9 cellular contexts compared by ENCODE assay signal in the genomic region with DNA sequence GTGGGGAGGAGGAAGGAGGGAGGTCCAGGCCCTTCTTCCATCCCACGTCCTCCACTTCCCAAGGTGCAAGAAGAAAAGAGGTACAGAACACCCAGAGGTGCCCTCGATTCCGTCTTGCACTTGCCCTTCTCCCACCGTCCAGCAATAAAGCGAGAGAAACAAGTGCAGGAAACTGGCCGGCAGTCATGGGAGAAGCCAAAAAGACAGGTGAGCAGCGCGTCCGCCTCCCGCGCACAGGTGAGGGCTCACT. TPM values are rescaled to one million over a fixed set of nuclear protein-coding genes. Genes with fewer than 3 reads are reported as not detected.
DNase-seq lines count a peak whose midpoint lies in the region; ATAC-seq and TF ChIP-seq lines count a peak whose summit lies in the region.
"Had no signal": no experiment of that assay in that cellular context is flagged by ENCODE, and none has a peak within 500 bp of the region (broad histone marks: within the 10 kb centered on the region; RNA-seq: fewer than 3 reads in every experiment).

No MANE protein-coding gene starts in this region.

- TF ChIP-seq CTCF in IMR-90 (conservative IDR thresholded peaks at IDR 0.05; ENCODE audit: low read depth, low read length) (no peak), nephron (IDR thresholded peaks at IDR 0.05; ENCODE audit: unreplicated experiment in 3 of 3) (no peak)

- peaks cover 10% of the 10 kb centered on the region; the same call in 1 of the 2 replicates for H3K9me1 ChIP-seq in IMR-90 (ENCODE audit: insufficient read depth, low read length)

- H3K4me3 Mint-ChIP-seq in nephron = peak overlapping the region; percentile 94 to 95 (median 94)

- no peaks in the 10 kb centered on the region for H3K36me3 ChIP-seq in IMR-90 (ENCODE audit: control insufficient read depth, insufficient read depth, low read length)

- 0 out of 3 replicates have a peak overlapping the region, but pooled peaks have one; percentile 11 for H2BK15ac ChIP-seq in IMR-90 (ENCODE audit: low read depth, low read length)

- H3K56ac ChIP-seq in IMR-90 (ENCODE audit: extremely low read depth, insufficient read depth, low read length) = no peak overlapping the region

- peaks cover 4% of the 10 kb centered on the region in 2 experiments; a peak in 2 of 4 replicates for H3K79me1 ChIP-seq in IMR-90 (ENCODE audit: low read depth in 1 of 2, low read length in 2 of 2)

- peak; percentile 1; the same call in 1 of the 2 replicates for ATAC-seq in IMR-90 (ENCODE audit: low read depth)
- ATAC-seq in HG03469 (IDR thresholded peaks at IDR 0.05; ENCODE audit: unreplicated experiment) = no peak
- no peak for ATAC-seq in GM19324 (IDR thresholded peaks at IDR 0.05; ENCODE audit: low FRiP score, unreplicated experiment)

- peak overlapping the region; percentile 66 for H3K4me3 ChIP-seq in IMR-90 (ENCODE audit: insufficient read depth, low read depth, low read length)

- H2BK20ac ChIP-seq in IMR-90 (ENCODE audit: low read depth, low read length) = no peak overlapping the region

- H2AFZ ChIP-seq in IMR-90 (replicated peaks; ENCODE audit: low read length, poor library complexity) = peak overlapping the region; percentile 99

- no peak overlapping the region; the same call in 1 of the 2 replicates for H4K91ac ChIP-seq in IMR-90 (ENCODE audit: insufficient read depth, low read depth, low read length)

- no peaks in the 10 kb centered on the region for H3K9me3 Mint-ChIP-seq in nephron

- peak overlapping the region; percentile 97 for H3K4me2 ChIP-seq in IMR-90 (ENCODE audit: low read depth, low read length)

- peaks cover 5% of the 10 kb centered on the region for H3K36me3 Mint-ChIP-seq in nephron (ENCODE audit: low read depth)

- no peak overlapping the region; the same call in 1 of the 2 replicates for H2BK120ac ChIP-seq in IMR-90 (ENCODE audit: low read depth, low read length)

- CTCF ChIA-PET in IMR-90 (lab: Yijun Ruan, JAX) = no interaction called here

- in situ Hi-C loops in IMR-90 (cut with MboI; ENCODE audit: low sequenced_read_pairs) = no loop called here

- H3K4me1 ChIP-seq in IMR-90 (ENCODE audit: control insufficient read depth, insufficient read depth, low read length) = peaks cover 9% of the 10 kb centered on the region

- POLR2A ChIA-PET in IMR-90 (lab: Charles Lee; ENCODE audit: unreplicated experiment) = no interaction called here

- DNase-seq in ELR (ENCODE audit: low read depth) (peak; percentile 29), IMR-90 (no peak), cortex of kidney (lab: John Stamatoyannopoulos, UW) (no peak), 8988T (no peak)

- H3K27me3 Mint-ChIP-seq in nephron (ENCODE audit: low read depth) = peaks cover 3% of the 10 kb centered on the region

- dilution Hi-C loops in IMR-90 (cut with HindIII; ENCODE audit: low sequenced_read_pairs, unreplicated experiment) = no loop called here

- H2AK5ac ChIP-seq in IMR-90 (ENCODE audit: low read depth, low read length) = peak overlapping the region; percentile 61

- H2BK5ac ChIP-seq in IMR-90 (ENCODE audit: low read depth, low read length, poor library complexity, severe bottlenecking) = no peak overlapping the region

- H2AK9ac ChIP-seq in IMR-90 (replicated peaks; ENCODE audit: low read depth, low read length, poor library complexity) = peak overlapping the region; percentile 70

- H3K18ac ChIP-seq in IMR-90 (ENCODE audit: low read depth, low read length) = 0 out of 2 replicates have a peak overlapping the region, but pooled peaks have one; percentile 13

- H4K5ac ChIP-seq in IMR-90 (ENCODE audit: low read depth, low read length) = peak overlapping the region; percentile 77

- H3K9ac ChIP-seq in IMR-90 (ENCODE audit: low read depth, low read length) = peak overlapping the region; percentile 70

- peak overlapping the region; percentile 47 for H3K4ac ChIP-seq in IMR-90 (ENCODE audit: low read depth, low read length)

- H4K20me1 ChIP-seq in IMR-90 (ENCODE audit: insufficient read depth, low read length) = no peaks in the 10 kb centered on the region; the same call in 1 of the 2 replicates

- H3K23ac ChIP-seq in IMR-90 (ENCODE audit: low read depth, low read length) = peak overlapping the region; percentile 11; the same call in 1 of the 2 replicates

- peak overlapping the region; percentile 58 to 77 (median 73) for H3K27ac Mint-ChIP-seq in nephron

- H4K8ac ChIP-seq in IMR-90 (ENCODE audit: low read depth in 2 of 2, low read length in 2 of 2) = peak overlapping the region; percentile 70 to 98

- H3K27me3 ChIP-seq in IMR-90 (ENCODE audit: control insufficient read depth, insufficient read depth, low read length) = no peaks in the 10 kb centered on the region; the same call in 1 of the 2 replicates

- H3K14ac ChIP-seq in IMR-90 (replicated peaks; ENCODE audit: low read depth, low read length) = peak overlapping the region; percentile 34

- 0% methylated on average over 6 of the region's 11 CpGs; no CpG with 5 or more reads in 1 of the 2 experiments for WGBS in IMR-90 (ENCODE audit: extremely low coverage in 2 of 2, insufficient read length in 1 of 2), 2 experiments

- BruUV-seq in IMR-90 (replicated peaks; lab: Mats Ljungman, UMichigan) = no TSS peak

- H3K27ac ChIP-seq in IMR-90 (ENCODE audit: insufficient read depth, low read length) (no peak overlapping the region; the same call in 1 of the 2 replicates), cingulate gyrus (ENCODE audit: low read depth, low read length) (peak overlapping the region; percentile 85)

- H3K4me1 Mint-ChIP-seq in nephron = peaks cover 7% of the 10 kb centered on the region

- TF ChIP-seq POLR2A in IMR-90 (IDR thresholded peaks at IDR 0.05; ENCODE audit: low read depth, low read length) = no peak

- no peak for TF ChIP-seq RAD21 in IMR-90 (IDR thresholded peaks at IDR 0.05; ENCODE audit: low read length)

- intact Hi-C loops in IMR-90 (cut with micrococcal nuclease) = no loop called here

- no peaks in the 10 kb centered on the region for H3K9me3 ChIP-seq in IMR-90 (ENCODE audit: control insufficient read depth, insufficient read depth, low read length)

TF ChIP-seq in IMR-90, 13 proteins besides CTCF, POLR2A, EP300 and RAD21:
- TF ChIP-seq CEBPB (IDR thresholded peaks at IDR 0.05; ENCODE audit: low read depth, low read length) (no peak), BHLHE40 (IDR thresholded peaks at IDR 0.05; ENCODE audit: low read depth, low read length) (no peak), MAFK (IDR thresholded peaks at IDR 0.05; ENCODE audit: low read depth, low read length) (no peak), MAZ (IDR thresholded peaks at IDR 0.05; ENCODE audit: borderline replicate concordance, low read depth, low read length) (no peak), RCOR1 (IDR thresholded peaks at IDR 0.05; ENCODE audit: insufficient replicate concordance, low read length) (no peak), CHD1 (IDR thresholded peaks at IDR 0.05; ENCODE audit: low read depth, low read length) (no peak), FOS (IDR thresholded peaks at IDR 0.05; ENCODE audit: low read depth, low read length) (no peak), NFE2L2 (IDR thresholded peaks at IDR 0.05; ENCODE audit: low read depth, low read length) (no peak), SMC3 (IDR thresholded peaks at IDR 0.05; ENCODE audit: low read depth, low read length) (no peak), MXI1 (IDR thresholded peaks at IDR 0.05; ENCODE audit: borderline replicate concordance, low read depth, low read length) (no peak), RFX5 (IDR thresholded peaks at IDR 0.05; ENCODE audit: low read depth, low read length) (no peak)
- TF ChIP-seq, protein P1, sequence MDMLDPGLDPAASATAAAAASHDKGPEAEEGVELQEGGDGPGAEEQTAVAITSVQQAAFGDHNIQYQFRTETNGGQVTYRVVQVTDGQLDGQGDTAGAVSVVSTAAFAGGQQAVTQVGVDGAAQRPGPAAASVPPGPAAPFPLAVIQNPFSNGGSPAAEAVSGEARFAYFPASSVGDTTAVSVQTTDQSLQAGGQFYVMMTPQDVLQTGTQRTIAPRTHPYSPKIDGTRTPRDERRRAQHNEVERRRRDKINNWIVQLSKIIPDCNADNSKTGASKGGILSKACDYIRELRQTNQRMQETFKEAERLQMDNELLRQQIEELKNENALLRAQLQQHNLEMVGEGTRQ (IDR thresholded peaks at IDR 0.05; ENCODE audit: low read depth, low read length) = no peak
- TF ChIP-seq, protein P2, sequence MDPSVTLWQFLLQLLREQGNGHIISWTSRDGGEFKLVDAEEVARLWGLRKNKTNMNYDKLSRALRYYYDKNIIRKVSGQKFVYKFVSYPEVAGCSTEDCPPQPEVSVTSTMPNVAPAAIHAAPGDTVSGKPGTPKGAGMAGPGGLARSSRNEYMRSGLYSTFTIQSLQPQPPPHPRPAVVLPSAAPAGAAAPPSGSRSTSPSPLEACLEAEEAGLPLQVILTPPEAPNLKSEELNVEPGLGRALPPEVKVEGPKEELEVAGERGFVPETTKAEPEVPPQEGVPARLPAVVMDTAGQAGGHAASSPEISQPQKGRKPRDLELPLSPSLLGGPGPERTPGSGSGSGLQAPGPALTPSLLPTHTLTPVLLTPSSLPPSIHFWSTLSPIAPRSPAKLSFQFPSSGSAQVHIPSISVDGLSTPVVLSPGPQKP (IDR thresholded peaks at IDR 0.05; ENCODE audit: borderline replicate concordance, low read depth, low read length) = no peak
TF ChIP-seq in IMR-90: peak in this region for 0.

RNA-seq across cellular contexts. Expression of a gene that starts 1.3 kb away (rescaled TPM):
- not detected in 2 replicates for total RNA-seq in IMR-90 (2012; rRNA removed)
- polyA plus RNA-seq in IMR-90 (2012; rRNA removed) = not detected in 2 replicates
- polyA plus RNA-seq in IMR-90 (2012; cell fraction: cytosol; rRNA removed) = 0.04 TPM in 1 of 2 replicates, not detected in the other
- not detected in 2 replicates for polyA plus RNA-seq in IMR-90 (2012; cell fraction: nucleus; rRNA removed; ENCODE audit: low replicate concordance)
- total RNA-seq: M059J had no signal

RNA-seq across cellular contexts. Expression of a gene that starts 17.7 kb away (rescaled TPM):
- total RNA-seq in IMR-90 (2012; rRNA removed) = 43.6 and 55.7 TPM in 2 replicates
- 84.9 and 87.6 TPM in 2 replicates for polyA plus RNA-seq in IMR-90 (2012; rRNA removed)
- 81.3 and 97.7 TPM in 2 replicates for polyA plus RNA-seq in IMR-90 (2012; cell fraction: cytosol; rRNA removed)
- 105 and 123 TPM in 2 replicates for polyA plus RNA-seq in IMR-90 (2012; cell fraction: nucleus; rRNA removed; ENCODE audit: low replicate concordance)

RNA-seq across cellular contexts. Expression of a gene that starts 29.4 kb away (rescaled TPM):
- 2.5 and 3.0 TPM in 2 replicates for total RNA-seq in IMR-90 (2012; rRNA removed)
- polyA plus RNA-seq in IMR-90 (2012; rRNA removed) = 8.4 and 13.6 TPM in 2 replicates
- polyA plus RNA-seq in IMR-90 (2012; cell fraction: cytosol; rRNA removed) = 18.3 and 20.0 TPM in 2 replicates
- 23.1 and 53.1 TPM in 2 replicates for polyA plus RNA-seq in IMR-90 (2012; cell fraction: nucleus; rRNA removed; ENCODE audit: low replicate concordance)

RNA-seq across cellular contexts. Expression of a gene that starts 31.5 kb away (rescaled TPM):
- total RNA-seq in IMR-90 (2012; rRNA removed) = 1.4 and 2.0 TPM in 2 replicates
- polyA plus RNA-seq in IMR-90 (2012; rRNA removed) = 4.4 and 5.8 TPM in 2 replicates
- polyA plus RNA-seq in IMR-90 (2012; cell fraction: cytosol; rRNA removed) = 2.1 and 6.4 TPM in 2 replicates
- polyA plus RNA-seq in IMR-90 (2012; cell fraction: nucleus; rRNA removed; ENCODE audit: low replicate concordance) = 6.6 and 10.9 TPM in 2 replicates
- total RNA-seq: M059J had no signal

RNA-seq across cellular contexts. Expression of a gene that starts 52.5 kb away (rescaled TPM):
- total RNA-seq in IMR-90 (2012; rRNA removed) = 126 and 157 TPM in 2 replicates
- polyA plus RNA-seq in IMR-90 (2012; rRNA removed) = 142 and 155 TPM in 2 replicates
- polyA plus RNA-seq in IMR-90 (2012; cell fraction: cytosol; rRNA removed) = 97.3 and 131 TPM in 2 replicates
- polyA plus RNA-seq in IMR-90 (2012; cell fraction: nucleus; rRNA removed; ENCODE audit: low replicate concordance) = 83.9 and 84.0 TPM in 2 replicates
